In the genomic region with DNA sequence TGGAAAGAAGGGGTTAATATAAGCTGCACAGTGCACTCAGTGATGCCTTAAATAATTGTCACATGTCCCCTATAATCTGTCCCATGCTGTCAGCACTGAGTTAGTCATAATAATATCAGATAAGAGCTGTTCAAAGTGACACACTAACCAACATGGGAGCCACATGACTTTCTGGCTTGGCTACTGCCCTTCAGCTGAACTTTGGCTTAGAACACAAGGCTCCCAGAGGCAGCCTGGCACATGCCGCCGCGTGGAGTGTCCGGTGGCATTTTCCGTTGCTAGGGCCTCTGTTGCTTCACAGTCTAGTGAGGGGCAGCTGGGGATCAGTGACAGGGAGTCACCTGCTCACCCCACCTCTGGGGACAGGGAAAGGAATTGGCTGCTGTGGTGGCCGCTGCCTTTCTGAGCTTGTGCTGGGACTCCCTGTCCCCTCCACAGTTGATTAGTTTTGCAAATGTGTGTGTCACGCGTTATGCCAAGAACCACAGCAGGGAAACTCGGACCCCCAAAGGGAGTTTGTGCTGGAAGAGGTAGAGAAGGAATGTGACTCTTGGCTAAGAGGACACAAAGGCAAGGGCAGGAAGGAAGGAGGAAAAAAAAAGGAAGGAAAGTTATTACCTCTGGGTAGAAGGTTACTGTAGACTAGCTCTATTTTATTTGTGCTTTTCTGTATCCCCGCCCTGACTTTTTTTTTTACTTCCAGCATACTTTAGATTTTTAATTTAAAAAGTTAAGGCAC, we compare ENCODE assay signal across 10 cellular contexts. TPM values are rescaled to one million over a fixed set of nuclear protein-coding genes. Genes with fewer than 3 reads are reported as not detected.
DNase-seq lines count a peak whose midpoint lies in the region; ATAC-seq and TF ChIP-seq lines count a peak whose summit lies in the region.
"Had no signal": no experiment of that assay in that cellular context is flagged by ENCODE, and none has a peak within 500 bp of the region (broad histone marks: within the 10 kb centered on the region; RNA-seq: fewer than 3 reads in every experiment).

No MANE protein-coding gene starts in this region.

- ATAC-seq in psoas muscle = peak; percentile 85 to 93 (median 88)
- no peak for ATAC-seq in GM19463 (IDR thresholded peaks at IDR 0.05; ENCODE audit: unreplicated experiment)
- no peak for ATAC-seq in HG02938 (IDR thresholded peaks at IDR 0.05; ENCODE audit: unreplicated experiment)
- ATAC-seq: activated naive CD8-positive, alpha-beta T cell treated with anti-CD3 and anti-CD28 coated beads, Interleukin-2, amount 50 U/mL, for 24 hours had no signal

- peak overlapping the region; percentile 84 for H3K27ac ChIP-seq in psoas muscle

- peak overlapping the region; percentile 34 for H3K4me3 ChIP-seq in psoas muscle

- no peaks in the 10 kb centered on the region for H3K27me3 ChIP-seq in psoas muscle (ENCODE audit: insufficient read depth in 3 of 3, low read length in 2 of 3)

- H3K9me3 ChIP-seq in psoas muscle = no peaks in the 10 kb centered on the region

- peaks cover 38% of the 10 kb centered on the region for H3K4me1 ChIP-seq in psoas muscle

- DNase-seq in ELF-1 (ENCODE audit: low read depth, low spot score) = peak; percentile 29
- DNase-seq in cerebellar cortex (ENCODE audit: low spot score) = peak; percentile 37
- peak; percentile 62 for DNase-seq in islet precursor cell
- peak; percentile 87 to 96 for DNase-seq in psoas muscle
- no peak for DNase-seq in stimulated activated CD4-positive, alpha-beta T cell treated with anti-CD3 and anti-CD28 coated beads, Interleukin-4, amount 100 ng/mL, for 4 hours
- no peak for DNase-seq in effector CD4-positive, alpha-beta T cell
- DNase-seq: activated naive CD8-positive, alpha-beta T cell treated with anti-CD3 and anti-CD28 coated beads, Interleukin-2, amount 50 U/mL, for 24 hours; NCI-H774 had no signal

- WGBS in psoas muscle, 3 donors = 1 to 6% (median 4%) methylated on average over 10 of the region's 10 CpGs

- no peak for TF ChIP-seq CTCF in psoas muscle (IDR thresholded peaks at IDR 0.05)

- no peaks in the 10 kb centered on the region for H3K36me3 ChIP-seq in psoas muscle (ENCODE audit: insufficient read depth in 1 of 2, low read depth in 1 of 2)

- intact Hi-C loops in psoas muscle (cut with DNase I) = loop anchor here (5.0 kb wide), 2 partner anchors 39 to 44 kb away; a partner anchor contains a TSS

RNA-seq across cellular contexts. Expression of a gene that starts 41.1 kb away (rescaled TPM):
- 10 to 100 TPM in 3 of 4 donors, 1 to 10 TPM in 1; 7.8 to 89.3 (median 53.0) TPM for total RNA-seq in psoas muscle
- 10 to 100 TPM; 13.0 to 64.3 (median 33.1) TPM for polyA plus RNA-seq in psoas muscle

Comparison
In these comparisons a context has a peak if more than half of its experiments do, and no peak if none do; other contexts are left out.
1. DNase-seq: peak in ELF-1 (single experiment), cerebellar cortex (single experiment), islet precursor cell (single experiment) and psoas muscle (2 of 2); none in stimulated activated CD4-positive, alpha-beta T cell treated with anti-CD3 and anti-CD28 coated beads, Interleukin-4, amount 100 ng/mL, for 4 hours (0 of 2) and effector CD4-positive, alpha-beta T cell (single experiment).
2. ATAC-seq: peak in psoas muscle (4 of 4); none in GM19463 (single experiment) and HG02938 (single experiment).